In genomic region chr16:4697867-4698291, GRCh38 we compare ENCODE assay signal across 23 cellular contexts.
"Had no signal": no experiment of that assay in that cellular context is flagged by ENCODE, and none has a peak within 500 bp of the region (broad histone marks: within the 10 kb centered on the region; RNA-seq: fewer than 3 reads in every experiment).

No MANE protein-coding gene starts in this region.

- H3K27ac ChIP-seq: colonic mucosa, esophagus muscularis mucosa, lower lobe of right lung, testis, upper lobe of left lung, WERI-Rb-1 had no signal

- H3K9me3 Mint-ChIP-seq: activated naive CD8-positive, alpha-beta T cell treated with anti-CD3 and anti-CD28 coated beads for 36 hours; effector memory CD8-positive, alpha-beta T cell had no signal

- H3K27me3 ChIP-seq: colonic mucosa, dorsolateral prefrontal cortex, esophagus muscularis mucosa, testis, upper lobe of left lung had no signal

- H3K27ac Mint-ChIP-seq: activated naive CD8-positive, alpha-beta T cell treated with anti-CD3 and anti-CD28 coated beads for 36 hours had no signal

- H3K9me3 ChIP-seq: colonic mucosa, esophagus muscularis mucosa, lower lobe of right lung, mucosa of descending colon, testis, upper lobe of left lung had no signal

- FAIRE-seq: astrocyte, frontal cortex, keratinocyte had no signal

- ATAC-seq: effector memory CD8-positive, alpha-beta T cell; lower lobe of right lung; mucosa of descending colon had no signal

- H3K4me3 Mint-ChIP-seq: activated naive CD8-positive, alpha-beta T cell treated with anti-CD3 and anti-CD28 coated beads for 36 hours; effector memory CD8-positive, alpha-beta T cell had no signal

- DNase-seq: activated CD4-positive, alpha-beta T cell treated with anti-CD3 and anti-CD28 coated beads, Interleukin-2, amount 50 U/mL, for 1 hour; activated CD4-positive, CD25-positive, alpha-beta regulatory T cell treated with anti-CD3 and anti-CD28 coated beads, Interleukin-2, amount 50 U/mL, for 72 hours; activated naive CD4-positive, alpha-beta T cell treated with Interleukin-2 at 50 U/mL for 16 hours; activated naive CD8-positive, alpha-beta T cell treated with anti-CD3 and anti-CD28 coated beads for 36 hours; activated T-cell treated with anti-CD3 and anti-CD28 coated beads, Interleukin-2, amount 50 U/mL, for 48 hours; colonic mucosa; dorsolateral prefrontal cortex; effector memory CD8-positive, alpha-beta T cell; glutamatergic neuron; lower lobe of right lung; mesendoderm; occipital lobe; stimulated activated CD4-positive, alpha-beta T cell treated with anti-CD3 and anti-CD28 coated beads, Interleukin-2, amount 100 ng/mL, for 48 hours; stimulated activated CD8-positive, alpha-beta memory T cell treated with anti-CD3 and anti-CD28 coated beads, Interleukin-4, amount 100 ng/mL, for 48 hours; stimulated activated naive CD4-positive, alpha-beta T cell; testis; WERI-Rb-1 had no signal

- H3K4me3 ChIP-seq: colonic mucosa, dorsolateral prefrontal cortex, esophagus muscularis mucosa, lower lobe of right lung, mucosa of descending colon, testis, upper lobe of left lung had no signal

- H3K27me3 Mint-ChIP-seq: activated naive CD8-positive, alpha-beta T cell treated with anti-CD3 and anti-CD28 coated beads for 36 hours; effector memory CD8-positive, alpha-beta T cell had no signal
